ENCODE assay signal across 13 cellular contexts in genomic region chr2:39141346-39142011, GRCh38. TPM values are rescaled to one million over a fixed set of nuclear protein-coding genes. Genes with fewer than 3 reads are reported as not detected.
DNase-seq lines count a peak whose midpoint lies in the region; ATAC-seq, FAIRE-seq and TF ChIP-seq lines count a peak whose summit lies in the region.
"Had no signal": no experiment of that assay in that cellular context is flagged by ENCODE, and none has a peak within 500 bp of the region (broad histone marks: within the 10 kb centered on the region; RNA-seq: fewer than 3 reads in every experiment).

No MANE protein-coding gene starts in this region.

- peak overlapping the region; percentile 57 for H3K4me2 ChIP-seq in PC-3 (ENCODE audit: low read length)

- no peaks in the 10 kb centered on the region for H3K9me3 ChIP-seq in PC-3 (ENCODE audit: low read length)
- H3K9me3 ChIP-seq: sigmoid colon had no signal

- peak overlapping the region; percentile 1; the same call in 1 of the 2 replicates for H3K27ac ChIP-seq in PC-3 (ENCODE audit: low read length)

- ATAC-seq in GM21825 (IDR thresholded peaks at IDR 0.05; ENCODE audit: unreplicated experiment), result peak; percentile 72
- peak; percentile 89 for ATAC-seq in PC-3
- no peak for ATAC-seq in HG02759 (IDR thresholded peaks at IDR 0.05; ENCODE audit: unreplicated experiment)
- ATAC-seq: stimulated activated naive CD8-positive, alpha-beta T cell treated with anti-CD3 and anti-CD28 coated beads, Interleukin-15, Interleukin-2, amounts not matched to agents 100 U/mL and 50 U/mL, for 24 hours had no signal

- H3F3A ChIP-seq in PC-3 (ENCODE audit: low read length, unreplicated experiment), result no peaks in the 10 kb centered on the region

- no peaks in the 10 kb centered on the region for H3K36me3 ChIP-seq in PC-3 (ENCODE audit: low read depth, low read length)
- H3K36me3 ChIP-seq: sigmoid colon had no signal

- H3K9ac ChIP-seq in PC-3 (ENCODE audit: low read length), result no peak overlapping the region

- no peak for TF ChIP-seq CTCF in PC-3 (conservative IDR thresholded peaks at IDR 0.05; ENCODE audit: low read depth, low read length)

- peak overlapping the region; percentile 40 for H2AFZ ChIP-seq in PC-3 (ENCODE audit: low read length)

- no peaks in the 10 kb centered on the region for H4K20me1 ChIP-seq in PC-3 (ENCODE audit: low read length)

- BruUV-seq in PC-3 (replicated peaks; lab: Mats Ljungman, UMichigan), result no TSS peak

- no peaks in the 10 kb centered on the region for H3K9me2 ChIP-seq in PC-3 (replicated peaks; ENCODE audit: low read length)

- POLR2A ChIA-PET in PC-3 (lab: Charles Lee; ENCODE audit: unreplicated experiment), result interaction anchor here (0.7 kb wide), 1 partner anchor 21 kb away, joined by 3 read pairs; the partner anchor contains the start of gene SOS1

- CTCF ChIA-PET in PC-3 (lab: Charles Lee), result no interaction called here

- intact Hi-C loops in PC-3 (cut with micrococcal nuclease), result no loop called here

- no peaks in the 10 kb centered on the region for H3K27me3 ChIP-seq in PC-3 (ENCODE audit: low read length)
- H3K27me3 ChIP-seq: sigmoid colon had no signal

- FAIRE-seq in GM12891 (lab: Jason Lieb, UNC), result peak; percentile 23
- FAIRE-seq: keratinocyte had no signal

- peak overlapping the region; percentile 2; the same call in 1 of the 2 replicates for H3K4me3 ChIP-seq in PC-3 (ENCODE audit: low read length)
- H3K4me3 ChIP-seq: sigmoid colon had no signal

- DNase-seq in GM12891 (ENCODE audit: insufficient read length, low spot score), result no peak
- peak; percentile 77 for DNase-seq in PC-3
- peak; percentile 71 for DNase-seq in islet precursor cell
- no peak for DNase-seq in NCI-H2171 treated with DMSO at 0.1 percent for 48 hours (lab: John Stamatoyannopoulos, UW)
- DNase-seq in glomerular visceral epithelial cell (ENCODE audit: extremely low spot score), result no peak
- DNase-seq: activated T-cell treated with anti-CD3 and anti-CD28 coated beads, Interleukin-2, amount 50 U/mL, for 1 hour; effector CD8-positive, alpha-beta T cell; SHP77 treated with DMSO at 0.1 percent for 48 hours; sigmoid colon; stimulated activated naive CD8-positive, alpha-beta T cell treated with anti-CD3 and anti-CD28 coated beads, Interleukin-15, Interleukin-2, amounts not matched to agents 100 U/mL and 50 U/mL, for 24 hours had no signal

- H3K79me2 ChIP-seq in PC-3 (ENCODE audit: low read length), result no peaks in the 10 kb centered on the region

- no peak for TF ChIP-seq POLR2A in GM12891 (IDR thresholded peaks at IDR 0.05; ENCODE audit: low read depth, low read length)

- H3K4me1 ChIP-seq in PC-3 (ENCODE audit: insufficient read depth, low read length), result peaks cover 15% of the 10 kb centered on the region

TF ChIP-seq in GM12891, 5 proteins besides CTCF, POLR2A, EP300 and RAD21:
- TF ChIP-seq POLR2AphosphoS5 (IDR thresholded peaks at IDR 0.05; ENCODE audit: low read depth, low read length) (no peak), SPI1 (IDR thresholded peaks at IDR 0.05; ENCODE audit: low read depth, low read length) (peak; percentile 52; the same call in 1 of the 2 replicates), POU2F2 (IDR thresholded peaks at IDR 0.05; ENCODE audit: low read depth, low read length) (no peak), PAX5 (IDR thresholded peaks at IDR 0.05; ENCODE audit: insufficient read depth, low read length, severe bottlenecking) (no peak), TAF1 (IDR thresholded peaks at IDR 0.05; ENCODE audit: low read depth, low read length) (no peak)
TF ChIP-seq in GM12891: peak in this region for 1.

RNA-seq across cellular contexts. Expression of gene SOS1, which starts 20.6 kb away (rescaled TPM):
- 3.8 TPM for polyA plus RNA-seq in GM12891 (2012; ENCODE audit: low read depth, missing spikeins)
- total RNA-seq in PC-3 (2014; rRNA removed), result 9.7 and 10.5 TPM in 2 replicates

Comparison
In these comparisons a context has a peak if more than half of its experiments do, and no peak if none do; other contexts are left out.
1. DNase-seq: peak in PC-3 (single experiment) and islet precursor cell (single experiment); none in GM12891 (single experiment), NCI-H2171 treated with DMSO at 0.1 percent for 48 hours (single experiment) and glomerular visceral epithelial cell (single experiment).